Comparison of ENCODE assay signal across 8 cellular contexts in the genomic region with DNA sequence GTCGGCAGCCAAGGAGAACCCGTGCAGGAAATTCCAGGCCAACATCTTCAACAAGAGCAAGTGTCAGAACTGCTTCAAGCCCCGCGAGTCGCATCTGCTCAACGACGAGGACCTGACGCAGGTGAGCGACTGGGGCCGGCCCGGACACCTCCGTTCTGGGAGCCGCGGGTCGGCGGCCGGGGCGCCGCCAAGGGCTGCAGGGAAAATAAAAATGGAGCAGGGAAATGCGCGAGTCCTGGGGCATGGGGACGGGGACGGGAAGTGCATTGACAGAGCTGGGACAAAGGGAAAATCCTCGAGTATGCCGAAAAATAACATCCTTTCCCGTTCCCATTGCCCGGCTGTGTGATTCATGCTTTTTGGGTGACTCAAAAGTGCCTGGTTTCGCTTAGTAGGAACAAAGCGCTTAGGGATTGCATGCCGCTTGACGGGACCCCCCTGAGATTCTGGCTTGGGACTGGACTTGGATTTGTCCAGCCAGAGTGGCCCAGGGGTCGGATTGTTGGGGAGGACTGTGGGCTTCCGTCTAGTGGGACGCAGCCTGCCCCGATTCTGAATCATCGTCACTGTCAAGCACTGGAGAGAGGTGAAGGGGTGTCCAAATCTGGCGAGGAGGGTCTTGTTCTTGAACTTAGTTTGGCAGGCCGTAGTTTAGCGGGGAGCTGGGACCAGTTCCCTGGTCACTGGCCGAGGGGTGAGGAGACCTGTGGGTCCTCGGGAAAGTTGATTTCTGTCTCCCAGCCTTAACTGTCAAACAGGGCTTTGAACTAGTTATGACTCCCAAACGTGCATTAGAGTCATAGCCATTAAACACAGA. TPM values are rescaled to one million over a fixed set of nuclear protein-coding genes. Genes with fewer than 3 reads are reported as not detected.
A peak's percentile ranks its signal among the peaks of the same experiment; 100 is the strongest.
DNase-seq lines count a peak whose midpoint lies in the region; ATAC-seq and TF ChIP-seq lines count a peak whose summit lies in the region.

No MANE protein-coding gene starts in this region.

- no peak for DNase-seq in SK-N-SH
- DNase-seq in RWPE1 (ENCODE audit: low spot score), result peak; percentile 44
- peak; percentile 47 for DNase-seq in choroid plexus epithelial cell (ENCODE audit: low read depth)
- DNase-seq in memory B cell (ENCODE audit: low spot score in 2 of 2), result no peak
- peak in 1 of 2 donors; percentile 71 for DNase-seq in suprapubic skin (ENCODE audit: low spot score in 2 of 2)

- H3K27ac ChIP-seq in SK-N-SH (ENCODE audit: low read depth in 2 of 2, low read length in 1 of 2) (peak overlapping the region; percentile 60 to 68), RWPE1 (peak overlapping the region; percentile 90), suprapubic skin (peak overlapping the region; percentile 87)

- TF ChIP-seq RAD21 in SK-N-SH (IDR thresholded peaks at IDR 0.05; ENCODE audit: low read length), result no peak

- H2AFZ ChIP-seq in SK-N-SH (ENCODE audit: low read depth), result no peak overlapping the region; the same call in 1 of the 2 replicates

- peaks cover 10% of the 10 kb centered on the region for H3F3A ChIP-seq in SK-N-SH (replicated peaks; ENCODE audit: insufficient read depth)

- ATAC-seq in SK-N-SH treated with all-trans-retinoic acid at 6 μM for 48 hours, result no peak
- no peak for ATAC-seq in memory B cell (ENCODE audit: low read depth)
- ATAC-seq in GM19023 (IDR thresholded peaks at IDR 0.05; ENCODE audit: unreplicated experiment), result no peak
- ATAC-seq in HG02885 (IDR thresholded peaks at IDR 0.05; ENCODE audit: poor library complexity, unreplicated experiment), result no peak

- peak overlapping the region; percentile 81 to 88 for H3K4me3 ChIP-seq in SK-N-SH (ENCODE audit: low read depth in 2 of 2, low read length in 1 of 2)
- H3K4me3 ChIP-seq in choroid plexus epithelial cell (ENCODE audit: low read depth, low read length), result peak overlapping the region; percentile 78
- peak overlapping the region; percentile 56 for H3K4me3 ChIP-seq in suprapubic skin

- POLR2A ChIA-PET in SK-N-SH (lab: Yijun Ruan, JAX), result interaction anchor here (1.1 kb wide), 1 partner anchor 507 kb away, joined by 3 read pairs; no protein-coding TSS in a partner anchor
- POLR2A ChIA-PET in RWPE1 (lab: Yijun Ruan, JAX; ENCODE audit: low non-redundant PET), result no interaction called here

- peak overlapping the region; percentile 91 for H3K4me3 Mint-ChIP-seq in memory B cell

- H3K9me3 Mint-ChIP-seq in memory B cell, result no peaks in the 10 kb centered on the region

- 1% methylated on average over 34 of the region's 42 CpGs for WGBS in SK-N-SH (ENCODE audit: low lambda C conversion rate)
- under 1% methylated on average over 39 of the region's 42 CpGs for WGBS in suprapubic skin

- peaks cover 49% of the 10 kb centered on the region for H4K20me1 ChIP-seq in SK-N-SH (ENCODE audit: insufficient read depth)

- H3K4me1 Mint-ChIP-seq in memory B cell, result peaks cover 46% of the 10 kb centered on the region

- TF ChIP-seq CTCF in SK-N-SH (IDR thresholded peaks at IDR 0.05), result no peak
- TF ChIP-seq CTCF in RWPE1 (conservative IDR thresholded peaks at IDR 0.05; ENCODE audit: low read depth), result no peak
- no peak for TF ChIP-seq CTCF in choroid plexus epithelial cell (conservative IDR thresholded peaks at IDR 0.05; ENCODE audit: low read depth, low read length)
- no peak for TF ChIP-seq CTCF in suprapubic skin (IDR thresholded peaks at IDR 0.05)

- peak overlapping the region; percentile 82 for H3K9ac ChIP-seq in SK-N-SH

- H3K79me2 ChIP-seq in SK-N-SH (ENCODE audit: insufficient read depth), result peaks cover 54% of the 10 kb centered on the region

- TF ChIP-seq POLR2A in suprapubic skin (IDR thresholded peaks at IDR 0.05), result no peak

- no peaks in the 10 kb centered on the region for H3K27me3 Mint-ChIP-seq in memory B cell

- peak overlapping the region; percentile 99 for H3K4me2 ChIP-seq in SK-N-SH

- peak overlapping the region; percentile 64 for H3K27ac Mint-ChIP-seq in memory B cell

- peaks cover 0 to 15% of the 10 kb centered on the region in 2 experiments for H3K36me3 ChIP-seq in SK-N-SH (replicated peaks in 1 of 2; ENCODE audit: control insufficient read depth in 1 of 2, insufficient read depth in 2 of 2, low read length in 1 of 2)
- no peaks in the 10 kb centered on the region for H3K36me3 ChIP-seq in suprapubic skin

- no peak for TF ChIP-seq EP300 in SK-N-SH (IDR thresholded peaks at IDR 0.05; ENCODE audit: borderline replicate concordance in 1 of 2, low read depth in 1 of 2, low read length in 1 of 2)
- no peak for TF ChIP-seq EP300 in suprapubic skin (IDR thresholded peaks at IDR 0.05)

- H3K36me3 Mint-ChIP-seq in memory B cell, result peaks cover 4% of the 10 kb centered on the region

- H3K4me1 ChIP-seq in SK-N-SH (ENCODE audit: control insufficient read depth in 1 of 2, insufficient read depth in 2 of 2, low read depth in 1 of 2, low read length in 1 of 2) (peaks cover 5 to 31% of the 10 kb centered on the region in 2 experiments; a peak in 3 of 4 replicates), suprapubic skin (peaks cover 47% of the 10 kb centered on the region)

- H3K9me2 ChIP-seq in SK-N-SH, result no peaks in the 10 kb centered on the region

- no peaks in the 10 kb centered on the region for H3K27me3 ChIP-seq in SK-N-SH (ENCODE audit: insufficient read depth)
- no peaks in the 10 kb centered on the region for H3K27me3 ChIP-seq in suprapubic skin

- CTCF ChIA-PET in SK-N-SH (lab: Yijun Ruan, JAX) (interaction anchor here (0.8 to 1.8 kb wide), 2 partner anchors 11 to 45 kb away, joined by 3 to 4 read pairs; no protein-coding TSS in a partner anchor), RWPE1 (lab: Yijun Ruan, JAX) (interaction anchor here (1.2 kb wide), 1 partner anchor 65 kb away, joined by 3 read pairs; no protein-coding TSS in a partner anchor)

- no peaks in the 10 kb centered on the region for H3K9me3 ChIP-seq in SK-N-SH
- no peaks in the 10 kb centered on the region for H3K9me3 ChIP-seq in suprapubic skin

TF ChIP-seq in SK-N-SH, 30 proteins besides CTCF, POLR2A, EP300 and RAD21:
- TF ChIP-seq JUND (IDR thresholded peaks at IDR 0.05) (peak; percentile 30; the same call in 1 of the 2 replicates), MXI1 (IDR thresholded peaks at IDR 0.05; ENCODE audit: low read depth, low read length) (no peak; the same call in 1 of the 2 replicates), MEF2A (IDR thresholded peaks at IDR 0.05; ENCODE audit: borderline replicate concordance, low read depth) (no peak), YY1 (IDR thresholded peaks at IDR 0.05; ENCODE audit: low read depth) (0 out of 2 replicates have a peak, but pooled peaks have one; percentile 37), FOSL2 (IDR thresholded peaks at IDR 0.05; ENCODE audit: borderline replicate concordance, low read depth) (peak; percentile 72), FOXJ3 (CRISPR knock-in tag; IDR thresholded peaks at IDR 0.05) (no peak)

TF ChIP-seq in SK-N-SH treated with all-trans-retinoic acid at 6 μM for 48 hours, 23 proteins besides CTCF, POLR2A, EP300 and RAD21 (continues in another document):
- TF ChIP-seq, protein P1, sequence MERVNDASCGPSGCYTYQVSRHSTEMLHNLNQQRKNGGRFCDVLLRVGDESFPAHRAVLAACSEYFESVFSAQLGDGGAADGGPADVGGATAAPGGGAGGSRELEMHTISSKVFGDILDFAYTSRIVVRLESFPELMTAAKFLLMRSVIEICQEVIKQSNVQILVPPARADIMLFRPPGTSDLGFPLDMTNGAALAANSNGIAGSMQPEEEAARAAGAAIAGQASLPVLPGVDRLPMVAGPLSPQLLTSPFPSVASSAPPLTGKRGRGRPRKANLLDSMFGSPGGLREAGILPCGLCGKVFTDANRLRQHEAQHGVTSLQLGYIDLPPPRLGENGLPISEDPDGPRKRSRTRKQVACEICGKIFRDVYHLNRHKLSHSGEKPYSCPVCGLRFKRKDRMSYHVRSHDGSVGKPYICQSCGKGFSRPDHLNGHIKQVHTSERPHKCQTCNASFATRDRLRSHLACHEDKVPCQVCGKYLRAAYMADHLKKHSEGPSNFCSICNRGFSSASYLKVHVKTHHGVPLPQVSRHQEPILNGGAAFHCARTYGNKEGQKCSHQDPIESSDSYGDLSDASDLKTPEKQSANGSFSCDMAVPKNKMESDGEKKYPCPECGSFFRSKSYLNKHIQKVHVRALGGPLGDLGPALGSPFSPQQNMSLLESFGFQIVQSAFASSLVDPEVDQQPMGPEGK (CRISPR knock-in tag; IDR thresholded peaks at IDR 0.05; ENCODE audit: borderline replicate concordance), result no peak
- TF ChIP-seq TSHZ2 (CRISPR knock-in tag; IDR thresholded peaks at IDR 0.05) (no peak), BACH2 (CRISPR knock-in tag; IDR thresholded peaks at IDR 0.05; ENCODE audit: borderline replicate concordance) (no peak), ZFP3 (CRISPR knock-in tag; IDR thresholded peaks at IDR 0.05) (no peak), ESRRG (CRISPR knock-in tag; IDR thresholded peaks at IDR 0.05) (no peak), ZNF8 (CRISPR knock-in tag; IDR thresholded peaks at IDR 0.05) (no peak), TOX (CRISPR knock-in tag; IDR thresholded peaks at IDR 0.05; ENCODE audit: borderline replicate concordance) (no peak), SNAI2 (CRISPR knock-in tag; IDR thresholded peaks at IDR 0.05) (no peak), GLIS3 (CRISPR knock-in tag; IDR thresholded peaks at IDR 0.05) (no peak), PPARA (CRISPR knock-in tag; IDR thresholded peaks at IDR 0.05; ENCODE audit: borderline replicate concordance) (no peak), OSR1 (CRISPR knock-in tag; IDR thresholded peaks at IDR 0.05) (no peak)

RNA-seq across cellular contexts. Expression of gene MPRIP, which starts 0.8 kb away (rescaled TPM):
- polyA plus RNA-seq in SK-N-SH (2012; rRNA removed), result 64.4 and 69.8 TPM in 2 replicates
- polyA plus RNA-seq in SK-N-SH (2012; cell fraction: cytosol; rRNA removed), result 48.5 and 56.7 TPM in 2 replicates
- 85.3 and 87.9 TPM in 2 replicates for polyA plus RNA-seq in SK-N-SH (2012; cell fraction: nucleus; rRNA removed)
- total RNA-seq in suprapubic skin, result 100 to 1,000 TPM; 122 to 207 (median 145) TPM

Comparison
In these comparisons a context has a peak if more than half of its experiments do, and no peak if none do; other contexts are left out.
1. DNase-seq: peak in RWPE1 (single experiment) and choroid plexus epithelial cell (single experiment); none in SK-N-SH (single experiment) and memory B cell (0 of 2).
2. Peak in every context shown above with its lines, with median percentiles within 50 percentile points of each other: H3K27ac ChIP-seq and H3K4me3 ChIP-seq.